In the genomic region with DNA sequence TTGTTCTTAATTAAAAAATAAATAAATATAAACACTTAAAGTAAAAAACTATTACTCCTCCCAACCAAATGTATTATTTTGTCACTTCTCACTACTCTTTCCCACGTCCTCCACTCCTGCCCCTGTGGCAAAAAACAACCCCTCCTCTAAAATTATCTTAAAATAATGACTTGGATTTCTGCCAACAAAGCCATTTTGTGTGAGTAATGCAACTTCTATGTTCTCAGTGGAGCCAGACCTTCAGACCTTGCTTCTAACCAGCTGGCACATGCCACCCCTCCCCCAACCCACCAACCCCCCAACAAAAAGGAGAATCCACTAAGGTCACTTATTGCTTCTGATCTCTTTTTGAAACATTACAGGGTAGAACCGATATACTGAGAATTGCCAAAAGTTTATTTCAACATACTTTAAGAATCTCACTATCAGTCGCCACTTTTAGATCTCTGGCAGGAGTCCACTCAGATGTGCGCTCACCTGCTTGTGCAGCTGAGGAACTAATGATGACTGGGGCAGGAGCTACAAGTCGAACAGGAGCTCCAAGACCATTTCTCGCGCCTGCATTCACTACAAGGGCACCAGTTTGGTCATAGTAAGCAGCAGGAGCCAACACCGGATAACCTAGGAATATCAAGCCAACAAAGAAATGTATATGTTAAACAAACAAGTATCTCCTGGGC, we compare ENCODE assay signal across 9 cellular contexts. TPM values are rescaled to one million over a fixed set of nuclear protein-coding genes. Genes with fewer than 3 reads are reported as not detected.
DNase-seq lines count a peak whose midpoint lies in the region; ATAC-seq and TF ChIP-seq lines count a peak whose summit lies in the region.
"Had no signal": no experiment of that assay in that cellular context is flagged by ENCODE, and none has a peak within 500 bp of the region (broad histone marks: within the 10 kb centered on the region; RNA-seq: fewer than 3 reads in every experiment).

No MANE protein-coding gene starts in this region.

- TF ChIP-seq EP300 in tibial nerve (IDR thresholded peaks at IDR 0.05): no peak

- no TSS peak for BruUV-seq in Caco-2 (replicated peaks; lab: Mats Ljungman, UMichigan)

- no peaks in the 10 kb centered on the region; the same call in none of the 2 replicates for H3K36me3 ChIP-seq in Caco-2 (ENCODE audit: control insufficient read depth, insufficient read depth, low read length)
- H3K36me3 ChIP-seq in tibial nerve: peaks cover 0 to 71% (median 23%) of the 10 kb centered on the region in 3 donors

- H3K4me1 ChIP-seq in Caco-2 (peaks cover 3% of the 10 kb centered on the region; the same call in 1 of the 2 replicates), tibial nerve (peaks cover 0 to 32% (median 11%) of the 10 kb centered on the region in 4 donors)

- H3K9me3 ChIP-seq in Caco-2: no peaks in the 10 kb centered on the region
- H3K9me3 ChIP-seq in tibial nerve: no peaks in the 10 kb centered on the region
- H3K9me3 ChIP-seq: suprapubic skin had no signal

- peak overlapping the region; percentile 16 for H3K27ac Mint-ChIP-seq in Caco-2 (ENCODE audit: unreplicated experiment)
- H3K27ac Mint-ChIP-seq in natural killer cell: peak overlapping the region in 1 of 2 donors; percentile 6

- no peak for TF ChIP-seq CTCF in Caco-2 (IDR thresholded peaks at IDR 0.05; ENCODE audit: insufficient read depth in 1 of 2, low read depth in 1 of 2, low read length in 1 of 2, severe bottlenecking in 1 of 2, unreplicated experiment in 1 of 2)
- TF ChIP-seq CTCF in astrocyte of the cerebellum (IDR thresholded peaks at IDR 0.05; ENCODE audit: low read depth, low read length, missing control alignments): no peak
- no peak for TF ChIP-seq CTCF in natural killer cell (IDR thresholded peaks at IDR 0.05)
- TF ChIP-seq CTCF in tibial nerve (IDR thresholded peaks at IDR 0.05): no peak

- DNase-seq in Caco-2: no peak
- peak; percentile 97 for DNase-seq in NCI-H1105 treated with DMSO at 0.1 percent for 48 hours (lab: John Stamatoyannopoulos, UW)
- DNase-seq in astrocyte of the cerebellum (ENCODE audit: low read depth): peak; percentile 42
- DNase-seq in lung microvascular endothelial cell (ENCODE audit: low read depth in 2 of 2): peak; percentile 70 to 85
- no peak for DNase-seq in HT-29 (ENCODE audit: low spot score)
- DNase-seq in natural killer cell: no peak
- DNase-seq in tibial nerve (ENCODE audit: low spot score in 2 of 2): no peak
- DNase-seq in activated CD4-positive, CD25-positive, alpha-beta regulatory T cell treated with anti-CD3 and anti-CD28 coated beads, Interleukin-2, amount 50 U/mL, for 72 hours: no peak

- H3K27me3 Mint-ChIP-seq in Caco-2 (ENCODE audit: insufficient read depth, unreplicated experiment) (no peaks in the 10 kb centered on the region), natural killer cell (ENCODE audit: low read depth in 2 of 2) (no peaks in the 10 kb centered on the region)

- CTCF ChIA-PET in Caco-2 (lab: Charles Lee): no interaction called here

- no peak for TF ChIP-seq POLR2A in tibial nerve (IDR thresholded peaks at IDR 0.05)

- no peaks in the 10 kb centered on the region for H3K4me1 Mint-ChIP-seq in Caco-2 (ENCODE audit: low read depth, unreplicated experiment)
- H3K4me1 Mint-ChIP-seq in natural killer cell: peaks cover 40 to 43% of the 10 kb centered on the region in 2 donors

- ATAC-seq in natural killer cell: no peak

- H3K4me3 Mint-ChIP-seq in Caco-2 (ENCODE audit: unreplicated experiment) (no peak overlapping the region), natural killer cell (no peak overlapping the region)

- H3K4me3 ChIP-seq in Caco-2 (ENCODE audit: low read depth, low read length) (no peak overlapping the region), astrocyte of the cerebellum (ENCODE audit: low read depth, low read length) (no peak overlapping the region), tibial nerve (no peak overlapping the region)
- H3K4me3 ChIP-seq: suprapubic skin had no signal

- H3K9me3 Mint-ChIP-seq in Caco-2 (ENCODE audit: unreplicated experiment): no peaks in the 10 kb centered on the region
- no peaks in the 10 kb centered on the region for H3K9me3 Mint-ChIP-seq in natural killer cell

- H3K27ac ChIP-seq in tibial nerve: no peak overlapping the region
- H3K27ac ChIP-seq: suprapubic skin had no signal

- H3K27me3 ChIP-seq in Caco-2 (replicated peaks; ENCODE audit: control insufficient read depth, insufficient read depth, low read length) (no peaks in the 10 kb centered on the region), tibial nerve (no peaks in the 10 kb centered on the region)
- H3K27me3 ChIP-seq: suprapubic skin had no signal

- whole genome bisulfite sequencing in tibial nerve, 2 donors: 77 to 79% methylated on average over 8 of the region's 8 CpGs

- POLR2A ChIA-PET in Caco-2 (lab: Charles Lee): interaction anchor here (0.5 kb wide), 1 partner anchor 20 kb away, joined by 3 read pairs; no protein-coding TSS in a partner anchor

- H3K36me3 Mint-ChIP-seq in Caco-2 (ENCODE audit: insufficient read depth, unreplicated experiment) (peaks cover 82% of the 10 kb centered on the region), natural killer cell (peaks cover 27% of the 10 kb centered on the region)

- intact Hi-C loops in Caco-2 (cut with micrococcal nuclease; ENCODE audit: unreplicated experiment): no loop called here
- intact Hi-C loops in natural killer cell (cut with micrococcal nuclease): no loop called here

- in situ Hi-C loops in astrocyte of the cerebellum (cut with HindIII; ENCODE audit: low sequenced_read_pairs): no loop called here

RNA-seq across cellular contexts. Expression of a gene that starts 58.3 kb away (rescaled TPM):
- total RNA-seq in Caco-2 (2022): 2.9 and 3.7 TPM in 2 replicates
- total RNA-seq in lung microvascular endothelial cell: 20.9 and 42.9 TPM in 2 replicates
- total RNA-seq in HT-29 (2014; rRNA removed; shearing (Covaris generic)): 0.31 and 0.42 TPM in 2 replicates
- total RNA-seq in natural killer cell: under 1 TPM in 2 of 3 donors, not detected in 1; 0.33 to 0.63 TPM
- total RNA-seq in tibial nerve: 10 to 100 TPM; 47.1 to 78.9 (median 64.2) TPM

Comparison
In these comparisons a context has a peak if more than half of its experiments do, and no peak if none do; other contexts are left out.
1. DNase-seq: peak in NCI-H1105 treated with DMSO at 0.1 percent for 48 hours (single experiment), astrocyte of the cerebellum (single experiment) and lung microvascular endothelial cell (2 of 2); none in Caco-2 (0 of 2), HT-29 (single experiment), natural killer cell (single experiment), tibial nerve (0 of 2) and activated CD4-positive, CD25-positive, alpha-beta regulatory T cell treated with anti-CD3 and anti-CD28 coated beads, Interleukin-2, amount 50 U/mL, for 72 hours (single experiment).